Comparison of ENCODE assay signal across 24 cellular contexts in genomic region chr7:29247962-29248236, GRCh38. TPM values are rescaled to one million over a fixed set of nuclear protein-coding genes. Genes with fewer than 3 reads are reported as not detected.
DNase-seq lines count a peak whose midpoint lies in the region; ATAC-seq, FAIRE-seq and TF ChIP-seq lines count a peak whose summit lies in the region.
"Had no signal": no experiment of that assay in that cellular context is flagged by ENCODE, and none has a peak within 500 bp of the region (broad histone marks: within the 10 kb centered on the region; RNA-seq: fewer than 3 reads in every experiment).

No MANE protein-coding gene starts in this region.

- 67 to 83% methylated on average over 1 to 2 of the region's 3 CpGs for WGBS in esophagus squamous epithelium, 2 donors
- 92 to 94% (median 93%) methylated on average over 3 of the region's 3 CpGs for WGBS in small intestine, 3 donors

- H3K9me3 Mint-ChIP-seq in Caco-2 (ENCODE audit: unreplicated experiment): no peaks in the 10 kb centered on the region
- no peaks in the 10 kb centered on the region for H3K9me3 Mint-ChIP-seq in CD4-positive, alpha-beta T cell

- H3K36me3 ChIP-seq in Caco-2 (ENCODE audit: control insufficient read depth, insufficient read depth, low read length) (no peaks in the 10 kb centered on the region), Peyer's patch (no peaks in the 10 kb centered on the region), esophagus squamous epithelium (no peaks in the 10 kb centered on the region), small intestine (ENCODE audit: control insufficient read depth in 2 of 2, insufficient read depth in 2 of 2, low read length in 2 of 2) (no peaks in the 10 kb centered on the region)

- peaks cover 3% of the 10 kb centered on the region for H3K36me3 Mint-ChIP-seq in Caco-2 (ENCODE audit: insufficient read depth, unreplicated experiment)
- H3K36me3 Mint-ChIP-seq in CD4-positive, alpha-beta T cell (ENCODE audit: low read depth): no peaks in the 10 kb centered on the region
- H3K36me3 Mint-ChIP-seq: CD4-positive, alpha-beta memory T cell had no signal

- TF ChIP-seq CTCF in Caco-2 (IDR thresholded peaks at IDR 0.05; ENCODE audit: insufficient read depth in 1 of 2, low read depth in 1 of 2, low read length in 1 of 2, severe bottlenecking in 1 of 2, unreplicated experiment in 1 of 2) (no peak), Peyer's patch (IDR thresholded peaks at IDR 0.05) (no peak), esophagus squamous epithelium (IDR thresholded peaks at IDR 0.05) (no peak)
- TF ChIP-seq CTCF in CD4-positive, alpha-beta T cell (IDR thresholded peaks at IDR 0.05): no peak

- peak overlapping the region; percentile 34 for H3K27ac Mint-ChIP-seq in Caco-2 (ENCODE audit: unreplicated experiment)
- H3K27ac Mint-ChIP-seq in CD4-positive, alpha-beta T cell: no peak overlapping the region
- H3K27ac Mint-ChIP-seq: CD4-positive, alpha-beta memory T cell had no signal

- H3K4me3 ChIP-seq in Caco-2 (ENCODE audit: low read depth, low read length) (no peak overlapping the region), Peyer's patch (no peak overlapping the region), esophagus squamous epithelium (no peak overlapping the region), small intestine (ENCODE audit: low read depth in 1 of 2, low read length in 2 of 2) (no peak overlapping the region)

- peaks cover 7% of the 10 kb centered on the region for H3K4me1 Mint-ChIP-seq in Caco-2 (ENCODE audit: low read depth, unreplicated experiment)
- H3K4me1 Mint-ChIP-seq in CD4-positive, alpha-beta T cell (ENCODE audit: low read depth): peaks cover 18% of the 10 kb centered on the region

- no peaks in the 10 kb centered on the region for H3K9me3 ChIP-seq in Caco-2
- no peaks in the 10 kb centered on the region for H3K9me3 ChIP-seq in Peyer's patch
- H3K9me3 ChIP-seq in esophagus squamous epithelium: no peaks in the 10 kb centered on the region
- H3K9me3 ChIP-seq in small intestine (ENCODE audit: control insufficient read depth, low read depth): no peaks in the 10 kb centered on the region
- no peaks in the 10 kb centered on the region for H3K9me3 ChIP-seq in CD4-positive, alpha-beta T cell (ENCODE audit: control insufficient read depth, low read length)

- H3K27ac ChIP-seq in Peyer's patch (peak overlapping the region in 3 of 4 donors; percentile 33 to 51 (median 37)), esophagus squamous epithelium (peak overlapping the region in 3 of 4 donors; percentile 36 to 50 (median 37)), small intestine (ENCODE audit: low read depth in 1 of 2, low read length in 1 of 2) (peak overlapping the region; percentile 49 to 52)
- H3K27ac ChIP-seq in CD4-positive, alpha-beta T cell (ENCODE audit: low read depth, low read length): no peak overlapping the region

- no peaks in the 10 kb centered on the region for H3K4me1 ChIP-seq in Caco-2
- H3K4me1 ChIP-seq in Peyer's patch: peaks cover 0 to 7% (median 1%) of the 10 kb centered on the region in 4 donors
- H3K4me1 ChIP-seq in esophagus squamous epithelium: no peaks in the 10 kb centered on the region
- peaks cover 2 to 4% of the 10 kb centered on the region in 2 donors for H3K4me1 ChIP-seq in small intestine (ENCODE audit: control insufficient read depth in 2 of 2, insufficient read depth in 1 of 2, low read depth in 1 of 2, low read length in 1 of 2)

- TF ChIP-seq POLR2A in Peyer's patch (IDR thresholded peaks at IDR 0.05): no peak
- TF ChIP-seq POLR2A in esophagus squamous epithelium (IDR thresholded peaks at IDR 0.05): no peak

- no peak for DNase-seq in Caco-2
- DNase-seq in Peyer's patch: no peak
- no peak for DNase-seq in esophagus squamous epithelium (lab: John Stamatoyannopoulos, UW)
- no peak for DNase-seq in small intestine
- DNase-seq in NAMALWA (ENCODE audit: low spot score): no peak
- no peak for DNase-seq in CD4-positive, alpha-beta T cell
- DNase-seq in NCI-H1092 (lab: John Stamatoyannopoulos, UW): no peak
- DNase-seq in iPS-NIHi11 (ENCODE audit: low spot score): no peak
- DNase-seq: Calu3; CD4-positive, alpha-beta memory T cell; DMS53; GDM1; NCI-H1105; NCI-H146; NCI-H2029 treated with DMSO at 0.1 percent for 48 hours; NCI-H226; NCI-H510A treated with DMSO at 0.1 percent for 48 hours; NCI-H748 treated with DMSO at 0.1 percent for 48 hours; NK-92 treated with Interleukin-12 subunit alpha and Interleukin-12 subunit beta, amount 100 ng/mL, for 24 hours; SIG-M5 had no signal

- POLR2A ChIA-PET in Caco-2 (lab: Charles Lee): no interaction called here
- POLR2A ChIA-PET in CD4-positive, alpha-beta T cell (lab: Charles Lee): no interaction called here

- no peak for ATAC-seq in CD4-positive, alpha-beta T cell (ENCODE audit: poor library complexity)
- ATAC-seq: SK-N-SH treated with all-trans-retinoic acid at 6 μM for 48 hours had no signal

- H3K27me3 ChIP-seq in Caco-2 (replicated peaks; ENCODE audit: control insufficient read depth, insufficient read depth, low read length) (no peaks in the 10 kb centered on the region), Peyer's patch (no peaks in the 10 kb centered on the region), esophagus squamous epithelium (no peaks in the 10 kb centered on the region), small intestine (ENCODE audit: control insufficient read depth in 2 of 2, insufficient read depth in 2 of 2, low read length in 2 of 2) (no peaks in the 10 kb centered on the region)
- H3K27me3 ChIP-seq in CD4-positive, alpha-beta T cell (ENCODE audit: control insufficient read depth, insufficient read depth, low read length): no peaks in the 10 kb centered on the region

- intact Hi-C loops in Caco-2 (cut with micrococcal nuclease; ENCODE audit: unreplicated experiment): no loop called here
- intact Hi-C loops in esophagus squamous epithelium (cut with DNase I): no loop called here
- intact Hi-C loops in CD4-positive, alpha-beta T cell (cut with DNase I, micrococcal nuclease): no loop called here

- no peaks in the 10 kb centered on the region for H3K27me3 Mint-ChIP-seq in Caco-2 (ENCODE audit: insufficient read depth, unreplicated experiment)
- H3K27me3 Mint-ChIP-seq in CD4-positive, alpha-beta T cell: no peaks in the 10 kb centered on the region
- H3K27me3 Mint-ChIP-seq: CD4-positive, alpha-beta memory T cell had no signal

- CTCF ChIA-PET in Caco-2 (lab: Charles Lee): no interaction called here
- CTCF ChIA-PET in CD4-positive, alpha-beta T cell (lab: Charles Lee): no interaction called here

- H3K4me3 Mint-ChIP-seq in Caco-2 (ENCODE audit: unreplicated experiment): no peak overlapping the region
- no peak overlapping the region for H3K4me3 Mint-ChIP-seq in CD4-positive, alpha-beta T cell
- H3K4me3 Mint-ChIP-seq: CD4-positive, alpha-beta memory T cell had no signal

- no TSS peak for BruUV-seq in Caco-2 (replicated peaks; lab: Mats Ljungman, UMichigan)

- FAIRE-seq in small intestine (lab: Jason Lieb, UNC): no peak
- FAIRE-seq: GM18507 had no signal

RNA-seq across cellular contexts. Expression of gene CHN2, which starts 53.3 kb away (rescaled TPM):
- total RNA-seq in Caco-2 (2022) (16.5 and 18.8 TPM in 2 replicates), Peyer's patch (100 to 1,000 TPM in 3 of 4 donors, 10 to 100 TPM in 1; 29.7 to 159 (median 120) TPM), esophagus squamous epithelium (1 to 10 TPM in 2 of 4 donors, under 1 TPM in 2; 0.08 to 8.6 (median 1.7) TPM)
- 100 to 1,000 TPM in 1 of 3 donors, 10 to 100 TPM in 2; 22.3 to 124 (median 61.3) TPM for polyA plus RNA-seq in small intestine
- 1 to 10 TPM; 2.1 to 3.5 TPM for total RNA-seq in CD4-positive, alpha-beta T cell
- total RNA-seq: LHCN-M2 had no signal
- polyA plus RNA-seq: BJ had no signal
